ENCODE assay signal across 11 cellular contexts in genomic region chr22:36300396-36301212, GRCh38. TPM values are rescaled to one million over a fixed set of nuclear protein-coding genes. Genes with fewer than 3 reads are reported as not detected.
DNase-seq lines count a peak whose midpoint lies in the region; TF ChIP-seq lines count a peak whose summit lies in the region.
"Had no signal": no experiment of that assay in that cellular context is flagged by ENCODE, and none has a peak within 500 bp of the region (broad histone marks: within the 10 kb centered on the region; RNA-seq: fewer than 3 reads in every experiment).

No MANE protein-coding gene starts in this region.

- TF ChIP-seq POLR2A in Peyer's patch (IDR thresholded peaks at IDR 0.05) = no peak

- intact Hi-C loops in activated CD4-positive, alpha-beta T cell treated with anti-CD3 and anti-CD28 coated beads, Interleukin-2, amount 10 ng/mL, durations not matched to agents 24 days and 14 days (cut with micrococcal nuclease) = loop anchor here (1.0 kb wide), 2 partner anchors 88 to 170 kb away; no protein-coding TSS in a partner anchor

- peaks cover 80% of the 10 kb centered on the region for H3K36me3 Mint-ChIP-seq in activated CD4-positive, alpha-beta T cell treated with anti-CD3 and anti-CD28 coated beads, Interleukin-2, amount 10 ng/mL, durations not matched to agents 24 days and 14 days (ENCODE audit: low read depth)
- peaks cover 54% of the 10 kb centered on the region for H3K36me3 Mint-ChIP-seq in endothelial cell (ENCODE audit: low read depth, unreplicated experiment)

- CTCF ChIA-PET in HEK293T (lab: Yijun Ruan, JAX) = interaction anchor here (0.5 to 3.3 kb wide), 8 partner anchors 14 to 187 kb away, joined by 3 to 36 read pairs (median 3); no protein-coding TSS in a partner anchor

- no peaks in the 10 kb centered on the region for H3K9me3 Mint-ChIP-seq in activated CD4-positive, alpha-beta T cell treated with anti-CD3 and anti-CD28 coated beads, Interleukin-2, amount 10 ng/mL, durations not matched to agents 24 days and 14 days
- no peaks in the 10 kb centered on the region for H3K9me3 Mint-ChIP-seq in endothelial cell (ENCODE audit: unreplicated experiment)
- H3K9me3 Mint-ChIP-seq: naive B cell had no signal

- H3K27ac Mint-ChIP-seq in activated CD4-positive, alpha-beta T cell treated with anti-CD3 and anti-CD28 coated beads, Interleukin-2, amount 10 ng/mL, durations not matched to agents 24 days and 14 days = peak overlapping the region; percentile 60
- peak overlapping the region; percentile 80 for H3K27ac Mint-ChIP-seq in endothelial cell (ENCODE audit: unreplicated experiment)

- no peak overlapping the region for H3K4me3 Mint-ChIP-seq in activated CD4-positive, alpha-beta T cell treated with anti-CD3 and anti-CD28 coated beads, Interleukin-2, amount 10 ng/mL, durations not matched to agents 24 days and 14 days
- peak overlapping the region; percentile 75 for H3K4me3 Mint-ChIP-seq in endothelial cell (ENCODE audit: unreplicated experiment)

- peak overlapping the region in 3 of 4 donors; percentile 51 to 68 (median 51) for H3K27ac ChIP-seq in Peyer's patch
- peak overlapping the region; percentile 70 for H3K27ac ChIP-seq in stomach smooth muscle (ENCODE audit: low read length)
- H3K27ac ChIP-seq: colonic mucosa had no signal

- no peaks in the 10 kb centered on the region for H3K9me3 ChIP-seq in Peyer's patch
- H3K9me3 ChIP-seq in stomach smooth muscle (ENCODE audit: control insufficient read depth in 2 of 2, low read length in 2 of 2) = no peaks in the 10 kb centered on the region
- H3K9me3 ChIP-seq: colonic mucosa had no signal

- H3K4me1 ChIP-seq in Peyer's patch = peaks cover 0 to 9% (median 0%) of the 10 kb centered on the region in 4 donors
- peaks cover 39% of the 10 kb centered on the region for H3K4me1 ChIP-seq in stomach smooth muscle (ENCODE audit: control insufficient read depth, insufficient read depth, low read length)
- H3K4me1 ChIP-seq: colonic mucosa had no signal

- H3K4me3 ChIP-seq in Peyer's patch (no peak overlapping the region), stomach smooth muscle (ENCODE audit: low read length in 2 of 2) (no peak overlapping the region)
- H3K4me3 ChIP-seq: colonic mucosa had no signal

- no peaks in the 10 kb centered on the region for H3K27me3 ChIP-seq in Peyer's patch
- no peaks in the 10 kb centered on the region for H3K27me3 ChIP-seq in stomach smooth muscle (ENCODE audit: control insufficient read depth in 1 of 2, insufficient read depth in 2 of 2, low read length in 2 of 2)
- H3K27me3 ChIP-seq: colonic mucosa had no signal

- H3K4me1 Mint-ChIP-seq in activated CD4-positive, alpha-beta T cell treated with anti-CD3 and anti-CD28 coated beads, Interleukin-2, amount 10 ng/mL, durations not matched to agents 24 days and 14 days = peaks cover 8% of the 10 kb centered on the region
- peaks cover 4% of the 10 kb centered on the region for H3K4me1 Mint-ChIP-seq in endothelial cell (ENCODE audit: unreplicated experiment)

- H3K36me3 ChIP-seq in Peyer's patch = peaks cover 3 to 97% (median 9%) of the 10 kb centered on the region in 3 donors
- H3K36me3 ChIP-seq in stomach smooth muscle (ENCODE audit: control insufficient read depth in 2 of 2, insufficient read depth in 2 of 2, low read length in 2 of 2) = peaks cover 91 to 93% of the 10 kb centered on the region in 2 donors

- POLR2A ChIA-PET in HEK293T (lab: Yijun Ruan, JAX) = interaction anchor here (0.9 to 2.1 kb wide), 3 partner anchors 31 to 181 kb away, joined by 3 to 8 read pairs (median 7); partner anchors contain the start of gene MYH9

- no peaks in the 10 kb centered on the region for H3K27me3 Mint-ChIP-seq in activated CD4-positive, alpha-beta T cell treated with anti-CD3 and anti-CD28 coated beads, Interleukin-2, amount 10 ng/mL, durations not matched to agents 24 days and 14 days
- H3K27me3 Mint-ChIP-seq in endothelial cell (ENCODE audit: unreplicated experiment) = peaks cover 20% of the 10 kb centered on the region
- H3K27me3 Mint-ChIP-seq: naive B cell had no signal

- TF ChIP-seq CTCF in Peyer's patch (IDR thresholded peaks at IDR 0.05) = no peak
- no peak for TF ChIP-seq CTCF in endothelial cell (IDR thresholded peaks at IDR 0.05; ENCODE audit: unreplicated experiment)

- no peak for DNase-seq in activated CD4-positive, alpha-beta T cell treated with anti-CD3 and anti-CD28 coated beads, Interleukin-2, amount 10 ng/mL, durations not matched to agents 24 days and 14 days
- no peak for DNase-seq in activated CD4-positive, alpha-beta T cell treated with anti-CD3 and anti-CD28 coated beads, Interleukin-2, amount 50 U/mL, for 48 hours
- peak in 1 of 3 donors; percentile 47 for DNase-seq in Peyer's patch
- DNase-seq in endothelial cell (ENCODE audit: low spot score) = no peak
- no peak for DNase-seq in CD1c-positive myeloid dendritic cell (ENCODE audit: extremely low spot score)
- DNase-seq in GDM1 (lab: John Stamatoyannopoulos, UW) = no peak
- no peak for DNase-seq in HEK293T (ENCODE audit: extremely low spot score)
- DNase-seq: NCI-H2081 treated with DMSO at 0.1 percent for 48 hours had no signal

- H3K9ac ChIP-seq in stomach smooth muscle (ENCODE audit: low read length in 2 of 2) = no peak overlapping the region

TF ChIP-seq in HEK293T, 16 proteins besides CTCF, POLR2A, EP300 and RAD21:
- TF ChIP-seq BHLHE40 (IDR thresholded peaks at IDR 0.05; ENCODE audit: borderline replicate concordance) (no peak), ARNT (IDR thresholded peaks at IDR 0.05) (no peak), SUZ12 (IDR thresholded peaks at IDR 0.05) (no peak), ELF4 (IDR thresholded peaks at IDR 0.05) (no peak), TARDBP (IDR thresholded peaks at IDR 0.05) (no peak), FOXA1 (IDR thresholded peaks at IDR 0.05) (no peak), FOXM1 (IDR thresholded peaks at IDR 0.05; ENCODE audit: borderline replicate concordance) (no peak)

RNA-seq across cellular contexts. Expression of gene APOL1, which starts 47.7 kb away (rescaled TPM):
- total RNA-seq in activated CD4-positive, alpha-beta T cell treated with anti-CD3 and anti-CD28 coated beads, Interleukin-2, amount 10 ng/mL, durations not matched to agents 24 days and 14 days = 36.2 and 37.3 TPM in 2 replicates
- 10 to 100 TPM; 12.2 to 23.9 (median 19.8) TPM for total RNA-seq in Peyer's patch
- 2.5 TPM for total RNA-seq in endothelial cell (ENCODE audit: unreplicated experiment)
